18 cellular contexts compared by ENCODE assay signal in genomic region chr12:18706798-18707197, GRCh38. TPM values are rescaled to one million over a fixed set of nuclear protein-coding genes. Genes with fewer than 3 reads are reported as not detected.
DNase-seq lines count a peak whose midpoint lies in the region; ATAC-seq and TF ChIP-seq lines count a peak whose summit lies in the region.
"Had no signal": no experiment of that assay in that cellular context is flagged by ENCODE, and none has a peak within 500 bp of the region (broad histone marks: within the 10 kb centered on the region; RNA-seq: fewer than 3 reads in every experiment).

No MANE protein-coding gene starts in this region.

- H3K4me3 ChIP-seq in fibroblast of the aortic adventitia (ENCODE audit: low read depth, low read length) = no peak overlapping the region
- H3K4me3 ChIP-seq: BLaER1 had no signal

- ATAC-seq in GM19463 (IDR thresholded peaks at IDR 0.05; ENCODE audit: unreplicated experiment) = no peak
- ATAC-seq: HepG2 had no signal

- DNase-seq in NCI-H446 (lab: John Stamatoyannopoulos, UW) = peak; percentile 32 to 45
- DNase-seq in NCI-H446 treated with DMSO at 0.1 percent for 48 hours (lab: John Stamatoyannopoulos, UW) = no peak
- peak; percentile 4 for DNase-seq in LHCN-M2 (ENCODE audit: low read depth)
- DNase-seq in amniotic epithelial cell (ENCODE audit: low read depth) = peak; percentile 19
- DNase-seq in fibroblast of the aortic adventitia (ENCODE audit: low read depth) = peak; percentile 38
- no peak for DNase-seq in activated CD4-positive, alpha-beta T cell treated with anti-CD3 and anti-CD28 coated beads for 1 hour
- DNase-seq in NCI-H345 treated with DMSO at 0.1 percent for 48 hours (lab: John Stamatoyannopoulos, UW; ENCODE audit: unreplicated experiment) = no peak
- DNase-seq: CD8-positive, alpha-beta memory T cell; NCI-H1417; NCI-H2029 treated with DMSO at 0.1 percent for 48 hours; NCI-H526; NK-92 treated with Interleukin-12 subunit alpha and Interleukin-12 subunit beta, amount 100 ng/mL, for 24 hours had no signal

- TF ChIP-seq CTCF in fibroblast of the aortic adventitia (IDR thresholded peaks at IDR 0.05; ENCODE audit: insufficient read depth, low read length) = no peak

RNA-seq across cellular contexts. Expression of gene PLCZ1, which starts 31.0 kb away (rescaled TPM):
- total RNA-seq in LHCN-M2 (2014; rRNA removed) (not detected in 2 replicates), fibroblast of the aortic adventitia (ENCODE audit: low replicate concordance) (0.18 TPM in 1 of 2 replicates, not detected in the other)
- polyA plus RNA-seq in LHCN-M2 (2012) = not detected
- total RNA-seq: CD8-positive, alpha-beta memory T cell; H4; HepG2; OCI-LY7 had no signal
- polyA plus RNA-seq: CD8-positive, alpha-beta memory T cell; HepG2 had no signal

RNA-seq across cellular contexts. Expression of gene CAPZA3, which starts 31.1 kb away (rescaled TPM):
- total RNA-seq in LHCN-M2 (2014; rRNA removed) (not detected in 2 replicates), fibroblast of the aortic adventitia (ENCODE audit: low replicate concordance) (not detected in 2 replicates)
- polyA plus RNA-seq in LHCN-M2 (2012) = not detected
- total RNA-seq: A172; CD8-positive, alpha-beta memory T cell; H4; HepG2; OCI-LY7 had no signal
- polyA plus RNA-seq: CD8-positive, alpha-beta memory T cell; HepG2 had no signal

Comparison
In these comparisons a context has a peak if more than half of its experiments do, and no peak if none do; other contexts are left out.
1. DNase-seq: peak in NCI-H446 (2 of 2), LHCN-M2 (single experiment), amniotic epithelial cell (single experiment) and fibroblast of the aortic adventitia (single experiment); none in NCI-H446 treated with DMSO at 0.1 percent for 48 hours (single experiment), activated CD4-positive, alpha-beta T cell treated with anti-CD3 and anti-CD28 coated beads for 1 hour (single experiment) and NCI-H345 treated with DMSO at 0.1 percent for 48 hours (single experiment).